ENCODE assay signal across 22 cellular contexts in genomic region chr2:135638825-135639224, GRCh38.
"Had no signal": no experiment of that assay in that cellular context is flagged by ENCODE, and none has a peak within 500 bp of the region (broad histone marks: within the 10 kb centered on the region; RNA-seq: fewer than 3 reads in every experiment).

No MANE protein-coding gene starts in this region.

- H3K27me3 ChIP-seq: foreskin keratinocyte, hepatocyte, sigmoid colon, stomach, transverse colon had no signal

- H3K79me2 ChIP-seq: hepatocyte had no signal

- H3K4me2 ChIP-seq: hepatocyte had no signal

- H3K27ac ChIP-seq: coronary artery, foreskin keratinocyte, hepatocyte, sigmoid colon, skin epidermis, stomach, thoracic aorta, transverse colon had no signal

- DNase-seq: effector CD4-positive, alpha-beta T cell; endodermal cell; erythroblast; foreskin keratinocyte; head of caudate nucleus; islet precursor cell; left ventricle myocardium superior; mesenchymal stem cell; naive thymus-derived CD4-positive, alpha-beta T cell; posterior cingulate gyrus; sigmoid colon; stimulated activated CD4-positive, alpha-beta T cell treated with anti-CD3 and anti-CD28 coated beads, Interleukin-2, amount 100 ng/mL, for 24 hours; stimulated activated CD4-positive, alpha-beta T cell treated with anti-CD3 and anti-CD28 coated beads, Interleukin-4, amount 100 ng/mL, for 4 hours; stimulated activated naive CD4-positive, alpha-beta T cell; stomach; substantia nigra; transverse colon had no signal

- H3K4me1 ChIP-seq: foreskin keratinocyte, sigmoid colon, stomach had no signal

- H3K4me3 ChIP-seq: coronary artery, hepatocyte, lung, sigmoid colon, skin epidermis, stomach, thoracic aorta, transverse colon had no signal

- ATAC-seq: foreskin keratinocyte; left ventricle myocardium superior; naive thymus-derived CD4-positive, alpha-beta T cell had no signal
